In the genomic region with DNA sequence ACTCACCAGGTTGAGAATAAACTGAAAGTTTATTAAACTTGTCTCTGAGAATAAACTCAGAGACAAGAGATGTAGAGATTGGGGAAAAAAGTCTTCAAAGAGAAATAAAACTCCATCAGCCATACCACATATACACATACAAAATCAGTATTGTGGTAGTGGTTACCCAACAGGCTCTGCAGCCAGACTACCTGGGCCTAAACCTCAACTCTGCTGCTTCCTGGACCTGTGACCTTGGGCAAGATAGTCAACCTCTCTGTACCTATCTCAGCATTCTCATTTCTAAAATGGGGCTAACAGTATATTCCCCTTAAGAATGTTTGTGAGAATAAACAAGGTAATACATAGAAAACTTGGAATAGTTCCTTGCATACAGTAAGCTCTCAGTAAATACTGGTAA, we compare ENCODE assay signal across 18 cellular contexts. TPM values are rescaled to one million over a fixed set of nuclear protein-coding genes. Genes with fewer than 3 reads are reported as not detected.
DNase-seq lines count a peak whose midpoint lies in the region; ATAC-seq and TF ChIP-seq lines count a peak whose summit lies in the region.
"Had no signal": no experiment of that assay in that cellular context is flagged by ENCODE, and none has a peak within 500 bp of the region (broad histone marks: within the 10 kb centered on the region; RNA-seq: fewer than 3 reads in every experiment).

No MANE protein-coding gene starts in this region.

- H3K27me3 Mint-ChIP-seq in Caco-2 (ENCODE audit: insufficient read depth, unreplicated experiment): no peaks in the 10 kb centered on the region
- no peaks in the 10 kb centered on the region for H3K27me3 Mint-ChIP-seq in T-helper 2 cell treated with Interferon-gamma antibody and Interleukin-4, amounts not matched to agents 5 μg/mL and 100 μg/mL, for 36 hours (ENCODE audit: low read depth)

- ATAC-seq in GM19035 (IDR thresholded peaks at IDR 0.05; ENCODE audit: unreplicated experiment) (peak; percentile 22), mucosa of descending colon (peak; percentile 43), SK-N-SH treated with all-trans-retinoic acid at 6 μM for 48 hours (no peak), HG02798 (IDR thresholded peaks at IDR 0.05; ENCODE audit: poor library complexity, unreplicated experiment) (no peak), Right ventricle myocardium superior (ENCODE audit: poor library complexity) (no peak), left colon (no peak)
- ATAC-seq: Right ventricle myocardium inferior had no signal

- peaks cover 28% of the 10 kb centered on the region for H3K4me1 Mint-ChIP-seq in Caco-2 (ENCODE audit: low read depth, unreplicated experiment)
- H3K4me1 Mint-ChIP-seq in T-helper 2 cell treated with Interferon-gamma antibody and Interleukin-4, amounts not matched to agents 5 μg/mL and 100 μg/mL, for 36 hours (ENCODE audit: low read depth): peaks cover 55% of the 10 kb centered on the region

- CTCF ChIA-PET in Caco-2 (lab: Charles Lee): no interaction called here

- POLR2A ChIA-PET in Caco-2 (lab: Charles Lee): interaction anchor here (1.6 kb wide), 1 partner anchor 15 kb away, joined by 6 read pairs; the partner anchor contains the start of gene TPK1

- no peaks in the 10 kb centered on the region for H3K27me3 ChIP-seq in Caco-2 (replicated peaks; ENCODE audit: control insufficient read depth, insufficient read depth, low read length)
- H3K27me3 ChIP-seq: transverse colon had no signal

- peaks cover 68% of the 10 kb centered on the region for H3K4me1 ChIP-seq in Caco-2
- no peaks in the 10 kb centered on the region for H3K4me1 ChIP-seq in mucosa of descending colon (ENCODE audit: low read depth)
- H3K4me1 ChIP-seq: prostate gland had no signal

- H3K4me3 ChIP-seq in Caco-2 (ENCODE audit: low read depth, low read length) (no peak overlapping the region), mucosa of descending colon (no peak overlapping the region)
- H3K4me3 ChIP-seq: coronary artery, GM23248, prostate gland, smooth muscle cell, transverse colon had no signal

- peaks cover 37% of the 10 kb centered on the region for H3K36me3 Mint-ChIP-seq in Caco-2 (ENCODE audit: insufficient read depth, unreplicated experiment)
- H3K36me3 Mint-ChIP-seq in T-helper 2 cell treated with Interferon-gamma antibody and Interleukin-4, amounts not matched to agents 5 μg/mL and 100 μg/mL, for 36 hours (ENCODE audit: low read depth): peaks cover 16% of the 10 kb centered on the region

- no peaks in the 10 kb centered on the region for H3K9me3 Mint-ChIP-seq in Caco-2 (ENCODE audit: unreplicated experiment)
- H3K9me3 Mint-ChIP-seq in T-helper 2 cell treated with Interferon-gamma antibody and Interleukin-4, amounts not matched to agents 5 μg/mL and 100 μg/mL, for 36 hours: no peaks in the 10 kb centered on the region
- H3K9me3 Mint-ChIP-seq: activated T-cell treated with anti-CD3 and anti-CD28 coated beads, Interleukin-2, amount 50 U/mL, for 4 hours had no signal

- no peak overlapping the region for H3K4me3 Mint-ChIP-seq in Caco-2 (ENCODE audit: unreplicated experiment)
- peak overlapping the region; percentile 58 for H3K4me3 Mint-ChIP-seq in T-helper 2 cell treated with Interferon-gamma antibody and Interleukin-4, amounts not matched to agents 5 μg/mL and 100 μg/mL, for 36 hours
- H3K4me3 Mint-ChIP-seq: activated T-cell treated with anti-CD3 and anti-CD28 coated beads, Interleukin-2, amount 50 U/mL, for 4 hours had no signal

- intact Hi-C loops in Caco-2 (cut with micrococcal nuclease; ENCODE audit: unreplicated experiment) (loop anchor here (10.0 kb wide), 1 partner anchor 236 kb away; no protein-coding TSS in a partner anchor), mucosa of descending colon (cut with DNase I, micrococcal nuclease) (no loop called here), Right ventricle myocardium superior (cut with DNase I) (no loop called here), left colon (cut with DNase I, micrococcal nuclease) (no loop called here)

- TF ChIP-seq CTCF in Caco-2 (IDR thresholded peaks at IDR 0.05; ENCODE audit: insufficient read depth in 1 of 2, low read depth in 1 of 2, low read length in 1 of 2, severe bottlenecking in 1 of 2, unreplicated experiment in 1 of 2) (no peak), mucosa of descending colon (IDR thresholded peaks at IDR 0.05) (no peak)

- H3K36me3 ChIP-seq in Caco-2 (ENCODE audit: control insufficient read depth, insufficient read depth, low read length) (no peaks in the 10 kb centered on the region), mucosa of descending colon (ENCODE audit: low read depth) (no peaks in the 10 kb centered on the region)
- H3K36me3 ChIP-seq: prostate gland, transverse colon had no signal

- DNase-seq in Caco-2 (no peak), mucosa of descending colon (no peak), Right ventricle myocardium superior (no peak), left colon (no peak)
- no peak for DNase-seq in T-helper 2 cell treated with Interferon-gamma antibody and Interleukin-4, amounts not matched to agents 5 μg/mL and 100 μg/mL, for 36 hours (ENCODE audit: low spot score)
- DNase-seq: activated T-cell treated with anti-CD3 and anti-CD28 coated beads, Interleukin-2, amount 50 U/mL, for 4 hours; AML-193; foreskin melanocyte; GM23248; NCI-H446; transverse colon had no signal

- H3K27ac Mint-ChIP-seq in Caco-2 (ENCODE audit: unreplicated experiment): peak overlapping the region; percentile 26
- peak overlapping the region; percentile 72 for H3K27ac Mint-ChIP-seq in T-helper 2 cell treated with Interferon-gamma antibody and Interleukin-4, amounts not matched to agents 5 μg/mL and 100 μg/mL, for 36 hours

- BruUV-seq in Caco-2 (replicated peaks; lab: Mats Ljungman, UMichigan): no TSS peak

- H3K9me3 ChIP-seq in Caco-2 (no peaks in the 10 kb centered on the region), mucosa of descending colon (no peaks in the 10 kb centered on the region)
- H3K9me3 ChIP-seq: prostate gland, transverse colon had no signal

TF ChIP-seq in SK-N-SH treated with all-trans-retinoic acid at 6 μM for 48 hours, 23 proteins besides CTCF, POLR2A, EP300 and RAD21:
- no peak for TF ChIP-seq ZNF70 (CRISPR knock-in tag; IDR thresholded peaks at IDR 0.05)
- TF ChIP-seq, protein P1, sequence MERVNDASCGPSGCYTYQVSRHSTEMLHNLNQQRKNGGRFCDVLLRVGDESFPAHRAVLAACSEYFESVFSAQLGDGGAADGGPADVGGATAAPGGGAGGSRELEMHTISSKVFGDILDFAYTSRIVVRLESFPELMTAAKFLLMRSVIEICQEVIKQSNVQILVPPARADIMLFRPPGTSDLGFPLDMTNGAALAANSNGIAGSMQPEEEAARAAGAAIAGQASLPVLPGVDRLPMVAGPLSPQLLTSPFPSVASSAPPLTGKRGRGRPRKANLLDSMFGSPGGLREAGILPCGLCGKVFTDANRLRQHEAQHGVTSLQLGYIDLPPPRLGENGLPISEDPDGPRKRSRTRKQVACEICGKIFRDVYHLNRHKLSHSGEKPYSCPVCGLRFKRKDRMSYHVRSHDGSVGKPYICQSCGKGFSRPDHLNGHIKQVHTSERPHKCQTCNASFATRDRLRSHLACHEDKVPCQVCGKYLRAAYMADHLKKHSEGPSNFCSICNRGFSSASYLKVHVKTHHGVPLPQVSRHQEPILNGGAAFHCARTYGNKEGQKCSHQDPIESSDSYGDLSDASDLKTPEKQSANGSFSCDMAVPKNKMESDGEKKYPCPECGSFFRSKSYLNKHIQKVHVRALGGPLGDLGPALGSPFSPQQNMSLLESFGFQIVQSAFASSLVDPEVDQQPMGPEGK (CRISPR knock-in tag; IDR thresholded peaks at IDR 0.05; ENCODE audit: borderline replicate concordance): no peak
- TF ChIP-seq TOX (CRISPR knock-in tag; IDR thresholded peaks at IDR 0.05; ENCODE audit: borderline replicate concordance): no peak
- TF ChIP-seq ARNTL (CRISPR knock-in tag; IDR thresholded peaks at IDR 0.05; ENCODE audit: borderline replicate concordance, low read depth): no peak
- TF ChIP-seq OSR1 (CRISPR knock-in tag; IDR thresholded peaks at IDR 0.05): no peak
- TF ChIP-seq CREB5 (CRISPR knock-in tag; IDR thresholded peaks at IDR 0.05; ENCODE audit: low read depth): no peak

RNA-seq across cellular contexts. Expression of gene TPK1, which starts 15.3 kb away (rescaled TPM):
- total RNA-seq in Caco-2 (2022) (72.0 and 86.6 TPM in 2 replicates), mucosa of descending colon (10 to 100 TPM; 11.4 to 14.2 (median 13.3) TPM), Right ventricle myocardium superior (2.9 TPM), left colon (10 to 100 TPM; 12.3 to 25.5 TPM)

Comparison
In these comparisons a context has a peak if more than half of its experiments do, and no peak if none do; other contexts are left out.
1. ATAC-seq: peak in GM19035 (single experiment) and mucosa of descending colon (single experiment); none in SK-N-SH treated with all-trans-retinoic acid at 6 μM for 48 hours (single experiment), HG02798 (single experiment), Right ventricle myocardium superior (single experiment) and left colon (single experiment).